22 cellular contexts compared by ENCODE assay signal in the genomic region with DNA sequence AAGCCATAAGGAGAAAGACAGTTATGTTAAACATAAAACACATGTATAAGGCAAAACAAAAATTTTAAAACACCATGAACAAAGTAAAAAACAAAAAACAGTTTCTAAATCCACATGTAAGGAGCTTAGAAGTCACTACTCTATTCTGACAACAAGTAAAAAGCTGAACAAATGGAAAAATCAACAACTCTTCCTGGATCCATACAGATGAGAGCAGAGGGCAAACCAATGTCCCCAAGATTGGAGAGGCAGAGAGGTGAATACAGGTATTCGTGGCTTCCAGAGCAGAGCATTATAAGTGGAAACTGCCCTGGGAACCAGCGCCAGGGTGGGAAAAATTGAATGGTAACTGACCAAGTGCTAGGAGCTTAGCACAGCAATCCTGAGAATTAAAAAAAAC.
"Had no signal": no experiment of that assay in that cellular context is flagged by ENCODE, and none has a peak within 500 bp of the region (broad histone marks: within the 10 kb centered on the region; RNA-seq: fewer than 3 reads in every experiment).

No MANE protein-coding gene starts in this region.

- H3K9me3 Mint-ChIP-seq: effector memory CD8-positive, alpha-beta T cell; immature natural killer cell; natural killer cell had no signal

- H3K4me1 ChIP-seq: foreskin keratinocyte, pancreas, suprapubic skin, thyroid gland had no signal

- FAIRE-seq: colon, kidney, pancreas, urothelium cell line had no signal

- H3K27ac ChIP-seq: foreskin keratinocyte, pancreas, suprapubic skin, thyroid gland had no signal

- H3K27ac Mint-ChIP-seq: dendritic cell treated with granulocyte-macrophage colony-stimulating factor and Interleukin-4, amounts not matched to agents 40 ng/mL and 50 ng/mL, for 4 days; effector memory CD8-positive, alpha-beta T cell; immature natural killer cell; natural killer cell; progenitor cell of endocrine pancreas; type B pancreatic cell had no signal

- H3K4me2 ChIP-seq: smooth muscle cell had no signal

- H3K9me3 ChIP-seq: mucosa of descending colon, pancreas, thyroid gland had no signal

- DNase-seq: effector memory CD8-positive, alpha-beta T cell; foreskin keratinocyte; immature natural killer cell; kidney; left cardiac atrium; left ventricle myocardium superior; mucosa of descending colon; natural killer cell; nucleus accumbens; pancreas; right cardiac atrium; stimulated activated CD4-positive, alpha-beta T cell treated with anti-CD3 and anti-CD28 coated beads, Interleukin-2, amount 100 ng/mL, for 48 hours; stimulated activated naive CD8-positive, alpha-beta T cell treated with anti-CD3 and anti-CD28 coated beads, Interleukin-15, Interleukin-2, amounts not matched to agents 100 U/mL and 50 U/mL, for 24 hours; thyroid gland had no signal

- H3K27me3 ChIP-seq: foreskin keratinocyte, pancreas, suprapubic skin, thyroid gland had no signal

- H3K4me3 Mint-ChIP-seq: dendritic cell treated with granulocyte-macrophage colony-stimulating factor and Interleukin-4, amounts not matched to agents 40 ng/mL and 50 ng/mL, for 4 days; effector memory CD8-positive, alpha-beta T cell; immature natural killer cell; natural killer cell; neural crest cell; type B pancreatic cell had no signal

- H3K4me3 ChIP-seq: mucosa of descending colon, pancreas, smooth muscle cell, suprapubic skin, thyroid gland had no signal

- H3K36me3 ChIP-seq: pancreas, suprapubic skin, thyroid gland had no signal

- H3K4me1 Mint-ChIP-seq: immature natural killer cell, natural killer cell, neural crest cell had no signal

- H3K27me3 Mint-ChIP-seq: dendritic cell treated with granulocyte-macrophage colony-stimulating factor and Interleukin-4, amounts not matched to agents 40 ng/mL and 50 ng/mL, for 4 days; progenitor cell of endocrine pancreas; type B pancreatic cell had no signal

- H3K36me3 Mint-ChIP-seq: immature natural killer cell, natural killer cell had no signal

- ATAC-seq: effector memory CD8-positive, alpha-beta T cell; foreskin keratinocyte; left cardiac atrium; left ventricle myocardium superior; mucosa of descending colon; natural killer cell; pancreas; right cardiac atrium; stimulated activated naive CD8-positive, alpha-beta T cell treated with anti-CD3 and anti-CD28 coated beads, Interleukin-15, Interleukin-2, amounts not matched to agents 100 U/mL and 50 U/mL, for 24 hours had no signal
